In the genomic region with DNA sequence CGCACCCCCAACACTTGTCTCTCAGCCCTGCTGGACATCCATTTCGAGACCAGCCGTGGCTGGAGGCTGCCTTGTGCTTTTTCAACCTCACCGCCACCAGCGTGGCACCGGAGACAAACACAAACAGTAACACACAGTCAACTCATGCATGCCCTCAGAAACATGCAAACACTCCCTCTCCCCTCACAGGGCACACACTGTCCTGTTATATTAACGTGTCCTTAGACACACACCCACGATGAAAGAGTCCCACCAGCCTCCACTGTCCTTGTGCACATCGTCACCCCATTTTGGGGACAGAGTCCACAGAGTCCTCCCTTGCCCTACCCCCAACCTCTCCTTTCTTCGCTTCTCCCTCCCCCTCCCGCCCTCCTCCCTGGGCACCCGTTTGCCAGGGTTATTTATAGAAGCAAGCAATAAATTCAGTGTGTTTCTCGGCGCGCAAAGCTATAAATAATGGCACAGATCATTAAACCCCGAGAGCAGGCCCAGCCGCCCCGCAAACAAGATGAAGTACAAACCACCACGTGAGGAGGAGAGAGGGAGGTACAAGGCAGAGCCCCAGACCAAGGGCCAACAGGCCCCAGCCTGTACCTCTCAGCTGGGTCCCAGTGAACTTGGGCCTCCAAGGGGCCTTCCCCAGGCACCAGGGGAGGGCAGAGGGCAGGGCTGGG, we compare ENCODE assay signal across 1 cellular context.
TF ChIP-seq lines count a peak whose summit lies in the region.

No MANE protein-coding gene starts in this region.

TF ChIP-seq in H1, 55 proteins besides CTCF, POLR2A, EP300 and RAD21:
- TF ChIP-seq TBP (IDR thresholded peaks at IDR 0.05; ENCODE audit: low read depth, low read length) (no peak), PHF8 (conservative IDR thresholded peaks at IDR 0.05; ENCODE audit: low read depth, low read length) (no peak), CHD1 (IDR thresholded peaks at IDR 0.05; ENCODE audit: low read depth, low read length) (no peak), POLR2AphosphoS5 (IDR thresholded peaks at IDR 0.05; ENCODE audit: low read depth, low read length) (no peak), USF2 (IDR thresholded peaks at IDR 0.05; ENCODE audit: low read length) (no peak), NANOG (IDR thresholded peaks at IDR 0.05; ENCODE audit: insufficient read depth, low read depth, low read length, poor library complexity, severe bottlenecking) (no peak), FOSL1 (IDR thresholded peaks at IDR 0.05; ENCODE audit: insufficient read depth, low read depth, low read length) (no peak), CREB1 (IDR thresholded peaks at IDR 0.05) (no peak), HDAC2 (IDR thresholded peaks at IDR 0.05; ENCODE audit: borderline replicate concordance in 1 of 2, low read depth in 2 of 2, low read length in 2 of 2) (no peak), CTBP2 (IDR thresholded peaks at IDR 0.05; ENCODE audit: borderline replicate concordance, insufficient read depth, insufficient read length, low read length) (no peak)
- TF ChIP-seq, protein P1, sequence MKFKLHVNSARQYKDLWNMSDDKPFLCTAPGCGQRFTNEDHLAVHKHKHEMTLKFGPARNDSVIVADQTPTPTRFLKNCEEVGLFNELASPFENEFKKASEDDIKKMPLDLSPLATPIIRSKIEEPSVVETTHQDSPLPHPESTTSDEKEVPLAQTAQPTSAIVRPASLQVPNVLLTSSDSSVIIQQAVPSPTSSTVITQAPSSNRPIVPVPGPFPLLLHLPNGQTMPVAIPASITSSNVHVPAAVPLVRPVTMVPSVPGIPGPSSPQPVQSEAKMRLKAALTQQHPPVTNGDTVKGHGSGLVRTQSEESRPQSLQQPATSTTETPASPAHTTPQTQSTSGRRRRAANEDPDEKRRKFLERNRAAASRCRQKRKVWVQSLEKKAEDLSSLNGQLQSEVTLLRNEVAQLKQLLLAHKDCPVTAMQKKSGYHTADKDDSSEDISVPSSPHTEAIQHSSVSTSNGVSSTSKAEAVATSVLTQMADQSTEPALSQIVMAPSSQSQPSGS (IDR thresholded peaks at IDR 0.05; ENCODE audit: low read length) = no peak
